8 cellular contexts compared by ENCODE assay signal in the genomic region with DNA sequence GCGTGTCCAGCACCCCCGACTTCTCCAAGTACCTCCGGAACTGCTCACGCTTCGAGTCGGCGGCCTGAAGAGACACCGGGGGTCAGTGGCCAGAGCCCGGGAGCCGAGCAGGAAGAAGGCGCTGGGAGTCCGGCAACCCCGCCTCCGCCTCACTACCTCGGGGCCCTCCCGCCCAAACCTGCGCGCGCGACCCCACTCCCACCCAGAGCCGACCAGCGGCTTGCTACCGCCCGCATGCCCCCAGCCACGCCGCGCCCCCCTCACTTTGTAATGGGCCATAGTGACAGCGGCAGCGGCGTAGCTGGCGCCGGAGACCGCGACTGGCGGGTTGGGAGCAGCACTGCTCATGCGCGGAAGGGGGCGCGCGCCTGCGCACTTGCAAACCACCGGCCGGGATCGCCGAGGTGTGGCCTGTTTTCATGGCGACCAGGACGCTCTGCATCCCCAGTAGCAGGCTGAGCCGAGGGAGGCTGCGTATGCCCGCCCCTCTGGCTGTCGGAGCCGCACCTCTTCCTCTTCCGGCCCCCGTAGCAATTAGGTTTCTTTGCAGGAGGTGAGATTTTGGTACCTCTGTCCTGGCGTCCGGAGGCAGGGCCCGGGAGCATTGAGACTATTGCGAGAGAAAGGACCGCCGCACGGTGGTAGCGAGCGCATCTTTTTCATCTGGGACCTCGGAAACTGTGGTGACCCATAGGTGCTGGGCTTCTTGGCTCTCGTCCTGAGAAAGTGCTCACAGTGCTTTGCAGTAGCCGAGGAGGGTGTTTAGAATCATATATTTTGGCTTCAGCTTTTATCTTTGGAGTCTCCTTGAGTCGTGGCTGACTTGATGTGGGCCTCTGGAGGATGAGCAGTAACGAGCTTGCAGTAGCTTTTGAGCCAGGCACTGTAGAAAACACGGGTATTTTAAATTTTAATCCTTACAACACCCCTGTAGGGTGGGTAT. TPM values are rescaled to one million over a fixed set of nuclear protein-coding genes. Genes with fewer than 3 reads are reported as not detected.
DNase-seq lines count a peak whose midpoint lies in the region; ATAC-seq and TF ChIP-seq lines count a peak whose summit lies in the region.

A gene with protein sequence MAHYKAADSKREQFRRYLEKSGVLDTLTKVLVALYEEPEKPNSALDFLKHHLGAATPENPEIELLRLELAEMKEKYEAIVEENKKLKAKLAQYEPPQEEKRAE (minus strand): TSS at position 322 of the 943 bp plus-strand sequence. CDS start 43 bp downstream, at position 279.

- H3K27ac ChIP-seq in coronary artery: peak within 1 kb of the TSS in 1 of 2 donors; percentile 71
- H3K27ac ChIP-seq in layer of hippocampus (ENCODE audit: low read depth, low read length): peak within 1 kb of the TSS; percentile 49

- H3K27me3 ChIP-seq in BE2C: no peaks in the 10 kb centered on the region
- H3K27me3 ChIP-seq in layer of hippocampus (ENCODE audit: control insufficient read depth, insufficient read depth, low read length): no peaks in the 10 kb centered on the region

- H3K9me3 ChIP-seq in BE2C: no peaks in the 10 kb centered on the region

- no peak for TF ChIP-seq CTCF in BE2C (IDR thresholded peaks at IDR 0.05; ENCODE audit: low read depth, low read length)
- TF ChIP-seq CTCF in coronary artery (IDR thresholded peaks at IDR 0.05): no peak

- H3K4me3 ChIP-seq in BE2C (ENCODE audit: low read depth, low read length) (peak within 1 kb of the TSS; percentile 83), coronary artery (peak within 1 kb of the TSS; percentile 85)

- no peaks in the 10 kb centered on the region for H3K36me3 ChIP-seq in BE2C

- no peaks in the 10 kb centered on the region for H3K4me1 ChIP-seq in BE2C

- peak; percentile 89 for DNase-seq in BE2C
- peak; percentile 92 for DNase-seq in GM19240 (ENCODE audit: insufficient read length, low spot score)
- DNase-seq in NCI-H526 (lab: John Stamatoyannopoulos, UW): peak; percentile 92 to 99
- DNase-seq in activated CD4-positive, alpha-beta T cell treated with anti-CD3 and anti-CD28 coated beads for 48 hours: peak; percentile 97
- DNase-seq in coronary artery (ENCODE audit: low spot score): peak; percentile 96
- DNase-seq in stimulated activated CD4-positive, alpha-beta T cell treated with anti-CD3 and anti-CD28 coated beads, Interleukin-1b, Interleukin-23, amount 100 ng/mL, for 4 hours (ENCODE audit: low read depth in 2 of 2): peak; percentile 92 to 95

- peak; percentile 94 for ATAC-seq in HG03460 (IDR thresholded peaks at IDR 0.05; ENCODE audit: unreplicated experiment)

RNA-seq across cellular contexts. Expression of the gene that starts here (rescaled TPM):
- 7.1 TPM for polyA plus RNA-seq in BE2C (2012; ENCODE audit: insufficient read depth, insufficient read length, low read depth)
